10 cellular contexts compared by ENCODE assay signal in genomic region chr11:128928400-128928799, GRCh38. TPM values are rescaled to one million over a fixed set of nuclear protein-coding genes. Genes with fewer than 3 reads are reported as not detected.
DNase-seq lines count a peak whose midpoint lies in the region; ATAC-seq, FAIRE-seq and TF ChIP-seq lines count a peak whose summit lies in the region.
"Had no signal": no experiment of that assay in that cellular context is flagged by ENCODE, and none has a peak within 500 bp of the region (broad histone marks: within the 10 kb centered on the region; RNA-seq: fewer than 3 reads in every experiment).

No MANE protein-coding gene starts in this region.

- no peaks in the 10 kb centered on the region for H3K9me3 Mint-ChIP-seq in activated CD4-positive, alpha-beta memory T cell treated with anti-CD3 and anti-CD28 coated beads, Interleukin-2, amount 10 ng/mL, durations not matched to agents 7 days and 5 days

- DNase-seq in GM12892 (ENCODE audit: insufficient read length) = peak; percentile 59
- DNase-seq in activated CD4-positive, alpha-beta memory T cell treated with anti-CD3 and anti-CD28 coated beads, Interleukin-2, amount 10 ng/mL, durations not matched to agents 7 days and 5 days = peak; percentile 33
- no peak for DNase-seq in GDM1 (lab: John Stamatoyannopoulos, UW)
- no peak for DNase-seq in AG08396 (ENCODE audit: low spot score)
- no peak for DNase-seq in cortex of kidney (lab: John Stamatoyannopoulos, UW)
- DNase-seq in MG63 = no peak
- DNase-seq: stimulated activated CD4-positive, alpha-beta T cell treated with anti-CD3 and anti-CD28 coated beads, Interleukin-2, amount 100 ng/mL, for 24 hours had no signal

- H3K27me3 ChIP-seq in MG63 = no peaks in the 10 kb centered on the region

- H3K27ac Mint-ChIP-seq in activated CD4-positive, alpha-beta memory T cell treated with anti-CD3 and anti-CD28 coated beads, Interleukin-2, amount 10 ng/mL, durations not matched to agents 7 days and 5 days = peak overlapping the region; percentile 6

- POLR2A ChIA-PET in activated CD4-positive, alpha-beta memory T cell treated with anti-CD3 and anti-CD28 coated beads, Interleukin-2, amount 10 ng/mL, durations not matched to agents 7 days and 5 days (lab: Charles Lee) = interaction anchor here (1.1 kb wide), 1 partner anchor 43 kb away, joined by 3 read pairs; no protein-coding TSS in a partner anchor

- CTCF ChIA-PET in activated CD4-positive, alpha-beta memory T cell treated with anti-CD3 and anti-CD28 coated beads, Interleukin-2, amount 10 ng/mL, durations not matched to agents 7 days and 5 days (lab: Charles Lee) = interaction anchor here (0.6 to 1.4 kb wide), 5 partner anchors 9 to 895 kb away, joined by 3 to 5 read pairs (median 3); no protein-coding TSS in a partner anchor

- no peak overlapping the region for H3K4me3 Mint-ChIP-seq in activated CD4-positive, alpha-beta memory T cell treated with anti-CD3 and anti-CD28 coated beads, Interleukin-2, amount 10 ng/mL, durations not matched to agents 7 days and 5 days

- no peak overlapping the region for H3K4me3 ChIP-seq in MG63

- FAIRE-seq in GM12892 (lab: Jason Lieb, UNC) = peak; percentile 42
- FAIRE-seq: G401.6 had no signal

- H3K27me3 Mint-ChIP-seq in activated CD4-positive, alpha-beta memory T cell treated with anti-CD3 and anti-CD28 coated beads, Interleukin-2, amount 10 ng/mL, durations not matched to agents 7 days and 5 days = no peaks in the 10 kb centered on the region

- no peak for TF ChIP-seq POLR2A in GM12892 (IDR thresholded peaks at IDR 0.05; ENCODE audit: low read depth, low read length)

- peak; percentile 99 for ATAC-seq in GM19452 (IDR thresholded peaks at IDR 0.05; ENCODE audit: unreplicated experiment)
- ATAC-seq in HG03066 (IDR thresholded peaks at IDR 0.05; ENCODE audit: low read depth, unreplicated experiment) = peak; percentile 97

- no peaks in the 10 kb centered on the region for H3K9me3 ChIP-seq in MG63

- peaks cover 12% of the 10 kb centered on the region for H3K4me1 Mint-ChIP-seq in activated CD4-positive, alpha-beta memory T cell treated with anti-CD3 and anti-CD28 coated beads, Interleukin-2, amount 10 ng/mL, durations not matched to agents 7 days and 5 days

- H3K36me3 Mint-ChIP-seq in activated CD4-positive, alpha-beta memory T cell treated with anti-CD3 and anti-CD28 coated beads, Interleukin-2, amount 10 ng/mL, durations not matched to agents 7 days and 5 days (ENCODE audit: low read depth) = no peaks in the 10 kb centered on the region

- H3K36me3 ChIP-seq in MG63 = no peaks in the 10 kb centered on the region

RNA-seq across cellular contexts. Expression of gene TP53AIP1, which starts 14.3 kb away (rescaled TPM):
- polyA plus RNA-seq in GM12892 (2012; ENCODE audit: missing spikeins) = not detected
- total RNA-seq in activated CD4-positive, alpha-beta memory T cell treated with anti-CD3 and anti-CD28 coated beads, Interleukin-2, amount 10 ng/mL, durations not matched to agents 7 days and 5 days = not detected
- not detected in 2 replicates for total RNA-seq in MG63 (2014; rRNA removed; shearing (Covaris generic); ENCODE audit: low replicate concordance)

RNA-seq across cellular contexts. Expression of gene KCNJ5, which starts 37.2 kb away (rescaled TPM):
- not detected for polyA plus RNA-seq in GM12892 (2012; ENCODE audit: missing spikeins)
- not detected for total RNA-seq in activated CD4-positive, alpha-beta memory T cell treated with anti-CD3 and anti-CD28 coated beads, Interleukin-2, amount 10 ng/mL, durations not matched to agents 7 days and 5 days
- total RNA-seq in MG63 (2014; rRNA removed; shearing (Covaris generic); ENCODE audit: low replicate concordance) = not detected in 2 replicates

Comparison
In these comparisons a context has a peak if more than half of its experiments do, and no peak if none do; other contexts are left out.
1. DNase-seq: peak in GM12892 (single experiment) and activated CD4-positive, alpha-beta memory T cell treated with anti-CD3 and anti-CD28 coated beads, Interleukin-2, amount 10 ng/mL, durations not matched to agents 7 days and 5 days (single experiment); none in GDM1 (single experiment), AG08396 (single experiment), cortex of kidney (single experiment) and MG63 (single experiment).